8 cellular contexts compared by ENCODE assay signal in the genomic region with DNA sequence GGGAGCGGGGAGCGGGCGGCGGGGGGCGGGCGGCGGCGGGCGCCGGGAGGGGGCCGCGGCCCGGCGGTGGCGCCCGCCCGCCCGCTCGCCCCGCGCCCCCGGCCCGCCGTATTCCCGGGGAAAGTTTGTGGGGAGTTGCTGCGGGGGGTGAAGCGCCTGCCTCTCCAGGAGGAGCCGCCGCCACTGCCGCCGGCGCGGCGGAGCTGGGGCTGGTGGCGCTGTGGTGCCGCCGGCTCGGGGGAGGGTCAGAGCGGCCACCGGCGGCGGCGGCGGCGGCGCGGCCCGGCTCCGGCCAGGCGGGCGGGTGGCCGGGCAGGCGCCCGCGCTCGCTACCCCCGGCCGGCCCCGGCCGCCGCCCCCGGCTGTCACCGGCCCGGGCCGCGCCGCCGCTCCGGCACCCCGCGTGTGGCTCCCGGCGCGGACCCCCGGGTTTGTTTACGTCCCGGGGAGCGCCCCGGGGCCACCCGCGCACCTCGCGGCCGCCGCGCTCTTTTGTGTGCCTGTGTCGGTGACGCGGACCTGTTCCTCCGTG. TPM values are rescaled to one million over a fixed set of nuclear protein-coding genes. Genes with fewer than 3 reads are reported as not detected.
A peak's percentile ranks its signal among the peaks of the same experiment; 100 is the strongest.
DNase-seq lines count a peak whose midpoint lies in the region; ATAC-seq and TF ChIP-seq lines count a peak whose summit lies in the region.

No MANE protein-coding gene starts in this region.

- H3K4me3 ChIP-seq in MG63 (peak overlapping the region; percentile 53), ovary (peak overlapping the region; percentile 94)

- ATAC-seq in GM21723 (IDR thresholded peaks at IDR 0.05; ENCODE audit: unreplicated experiment) (no peak), GM19395 (IDR thresholded peaks at IDR 0.05; ENCODE audit: unreplicated experiment) (no peak)

- intact Hi-C loops in head of caudate nucleus (cut with DNase I) = loop anchor here (10.0 kb wide), 2 partner anchors 298 to 418 kb away; no protein-coding TSS in a partner anchor
- intact Hi-C loops in ovary (cut with DNase I) = loop anchor here (5.0 to 10.0 kb wide), 9 partner anchors 58 to 421 kb away; no protein-coding TSS in a partner anchor

- whole genome bisulfite sequencing in ovary, 3 donors = 0 to 1% (median 0%) methylated on average over 11 to 85 of the region's 90 CpGs

- H3K36me3 ChIP-seq in MG63 (no peaks in the 10 kb centered on the region), ovary (no peaks in the 10 kb centered on the region)

- H3K27me3 ChIP-seq in MG63 (no peaks in the 10 kb centered on the region), ovary (no peaks in the 10 kb centered on the region)

- no peak for TF ChIP-seq POLR2A in ovary (IDR thresholded peaks at IDR 0.05)

- H3K9me3 ChIP-seq in MG63 (no peaks in the 10 kb centered on the region), ovary (no peaks in the 10 kb centered on the region)

- peaks cover 3% of the 10 kb centered on the region for H3K4me1 ChIP-seq in ovary (ENCODE audit: insufficient read depth)

- no peak for TF ChIP-seq EP300 in ovary (IDR thresholded peaks at IDR 0.05)

- TF ChIP-seq CTCF in GM13976 (IDR thresholded peaks at IDR 0.05; ENCODE audit: borderline replicate concordance, control extremely low read depth, extremely low read depth, insufficient read depth, missing control alignments) = peak; percentile 57
- TF ChIP-seq CTCF in ovary (IDR thresholded peaks at IDR 0.05) = no peak

- DNase-seq in AG08395 (ENCODE audit: low spot score) (peak; percentile 54), GM13976 (ENCODE audit: low spot score) (peak; percentile 77), MG63 (no peak), head of caudate nucleus (peak in 37 of 42 donors; percentile 29 to 83 (median 65)), ovary (peak; percentile 44 to 69 (median 65))
- peak; percentile 12 for DNase-seq in activated T-helper 9 cell treated with anti-CD3 and anti-CD28 coated beads, Interleukin-2, amount 50 U/mL, for 16 hours (ENCODE audit: low read depth)

- in situ Hi-C loops in GM13976 (cut with MboI; ENCODE audit: low sequenced_read_pairs, unreplicated experiment) = loop anchor here (10.0 kb wide), 1 partner anchor 418 kb away; no protein-coding TSS in a partner anchor

- H3K27ac ChIP-seq in ovary = peak overlapping the region; percentile 80 to 90

RNA-seq across cellular contexts. Expression of a gene that starts 0.9 kb away (rescaled TPM):
- total RNA-seq in MG63 (2014; rRNA removed; shearing (Covaris generic); ENCODE audit: low replicate concordance) = 3.7 and 7.1 TPM in 2 replicates
- 100 to 1,000 TPM in 5 of 7 donors, 10 to 100 TPM in 2; 57.8 to 151 (median 126) TPM for total RNA-seq in ovary
- 100 to 1,000 TPM in 1 of 2 donors, 10 to 100 TPM in 1; 42.2 to 139 TPM for polyA plus RNA-seq in ovary
